8 cellular contexts compared by ENCODE assay signal in genomic region chr17:3635474-3636153, GRCh38. TPM values are rescaled to one million over a fixed set of nuclear protein-coding genes. Genes with fewer than 3 reads are reported as not detected.
A peak's percentile ranks its signal among the peaks of the same experiment; 100 is the strongest.
DNase-seq lines count a peak whose midpoint lies in the region; ATAC-seq and TF ChIP-seq lines count a peak whose summit lies in the region.

No MANE protein-coding gene starts in this region.

- no peaks in the 10 kb centered on the region for H3K9me3 ChIP-seq in A673 (ENCODE audit: low read depth, low read length, poor library complexity, severe bottlenecking)
- no peaks in the 10 kb centered on the region for H3K9me3 ChIP-seq in right atrium auricular region
- H3K9me3 ChIP-seq in skeletal muscle satellite cell (replicated peaks; ENCODE audit: low read length), result no peaks in the 10 kb centered on the region

- no peaks in the 10 kb centered on the region for H3K27me3 ChIP-seq in A673 (replicated peaks; ENCODE audit: insufficient read depth, low read depth, low read length, poor library complexity)
- H3K27me3 ChIP-seq in right atrium auricular region, result no peaks in the 10 kb centered on the region
- H3K27me3 ChIP-seq in skeletal muscle satellite cell (ENCODE audit: control insufficient read depth, insufficient read depth, low read length), result no peaks in the 10 kb centered on the region

- peaks cover 45% of the 10 kb centered on the region for H3K4me1 Mint-ChIP-seq in activated CD4-positive, alpha-beta memory T cell treated with anti-CD3 and anti-CD28 coated beads, Interleukin-2, amount 10 ng/mL, durations not matched to agents 7 days and 5 days

- H3K27ac ChIP-seq in A673 (ENCODE audit: low read depth, low read length, poor library complexity, severe bottlenecking), result peak overlapping the region; percentile 94
- H3K27ac ChIP-seq in right atrium auricular region, result peak overlapping the region; percentile 94 to 95

- H3K4me1 ChIP-seq in A673 (ENCODE audit: insufficient read depth, low read length, poor library complexity, severe bottlenecking) (no peaks in the 10 kb centered on the region), right atrium auricular region (peaks cover 0 to 46% of the 10 kb centered on the region in 2 donors), skeletal muscle satellite cell (ENCODE audit: control insufficient read depth, insufficient read depth, low read length) (peaks cover 22% of the 10 kb centered on the region)

- no TSS peak for BruUV-seq in A673 (replicated peaks; lab: Mats Ljungman, UMichigan)

- H3K4me3 Mint-ChIP-seq in activated CD4-positive, alpha-beta memory T cell treated with anti-CD3 and anti-CD28 coated beads, Interleukin-2, amount 10 ng/mL, durations not matched to agents 7 days and 5 days, result peak overlapping the region; percentile 96

- H3K27ac Mint-ChIP-seq in activated CD4-positive, alpha-beta memory T cell treated with anti-CD3 and anti-CD28 coated beads, Interleukin-2, amount 10 ng/mL, durations not matched to agents 7 days and 5 days, result no peak overlapping the region

- intact Hi-C loops in A673 (cut with micrococcal nuclease; ENCODE audit: unreplicated experiment), result no loop called here

- no peaks in the 10 kb centered on the region for H3K9me3 Mint-ChIP-seq in activated CD4-positive, alpha-beta memory T cell treated with anti-CD3 and anti-CD28 coated beads, Interleukin-2, amount 10 ng/mL, durations not matched to agents 7 days and 5 days

- TF ChIP-seq CTCF in A673 (conservative IDR thresholded peaks at IDR 0.05; ENCODE audit: low read depth, low read length) (no peak), right atrium auricular region (IDR thresholded peaks at IDR 0.05) (no peak)

- peak overlapping the region; percentile 99 for H3K4me2 ChIP-seq in skeletal muscle satellite cell (ENCODE audit: low read length)

- H3K9ac ChIP-seq in skeletal muscle satellite cell (ENCODE audit: low read depth, low read length), result peak overlapping the region; percentile 95

- DNase-seq in A673 (ENCODE audit: low spot score), result no peak
- no peak for DNase-seq in activated CD4-positive, alpha-beta memory T cell treated with anti-CD3 and anti-CD28 coated beads, Interleukin-2, amount 10 ng/mL, durations not matched to agents 7 days and 5 days
- no peak for DNase-seq in right atrium auricular region (ENCODE audit: low spot score)
- no peak for DNase-seq in LoVo (ENCODE audit: low spot score)

- ATAC-seq in GM21619 (IDR thresholded peaks at IDR 0.05; ENCODE audit: unreplicated experiment) (peak; percentile 25), HG03432 (IDR thresholded peaks at IDR 0.05; ENCODE audit: unreplicated experiment) (no peak), GM21515 (IDR thresholded peaks at IDR 0.05; ENCODE audit: unreplicated experiment) (no peak)

- peaks cover 23% of the 10 kb centered on the region for H3K36me3 Mint-ChIP-seq in activated CD4-positive, alpha-beta memory T cell treated with anti-CD3 and anti-CD28 coated beads, Interleukin-2, amount 10 ng/mL, durations not matched to agents 7 days and 5 days (ENCODE audit: low read depth)

- no peaks in the 10 kb centered on the region for H3K36me3 ChIP-seq in A673 (ENCODE audit: insufficient read depth, low read length, poor library complexity, severe bottlenecking)
- H3K36me3 ChIP-seq in right atrium auricular region, result no peaks in the 10 kb centered on the region
- peaks cover 3% of the 10 kb centered on the region for H3K36me3 ChIP-seq in skeletal muscle satellite cell (ENCODE audit: insufficient read depth, low read length)

- H3K4me3 ChIP-seq in A673 (ENCODE audit: low read depth, low read length, poor library complexity, severe bottlenecking) (peak overlapping the region; percentile 94), right atrium auricular region (peak overlapping the region; percentile 84 to 99), skeletal muscle satellite cell (ENCODE audit: low read length) (peak overlapping the region; percentile 97)

- POLR2A ChIA-PET in A673 (lab: Charles Lee; ENCODE audit: low non-redundant PET), result interaction anchor here (0.6 kb wide), 1 partner anchor 596 kb away, joined by 8 read pairs; no protein-coding TSS in a partner anchor
- POLR2A ChIA-PET in activated CD4-positive, alpha-beta memory T cell treated with anti-CD3 and anti-CD28 coated beads, Interleukin-2, amount 10 ng/mL, durations not matched to agents 7 days and 5 days (lab: Charles Lee), result interaction anchor here (0.7 to 2.3 kb wide), 9 partner anchors 8 to 822 kb away, joined by 3 to 16 read pairs (median 3); partner anchors contain the start of genes ATP2A3, EMC6 and TAX1BP3

- CTCF ChIA-PET in A673 (lab: Charles Lee), result no interaction called here
- CTCF ChIA-PET in activated CD4-positive, alpha-beta memory T cell treated with anti-CD3 and anti-CD28 coated beads, Interleukin-2, amount 10 ng/mL, durations not matched to agents 7 days and 5 days (lab: Charles Lee), result interaction anchor here (0.9 to 4.1 kb wide), 13 partner anchors 9 to 587 kb away, joined by 3 to 25 read pairs (median 8); partner anchors contain the start of genes HASPIN, NCBP3 and P2RX5

- H3K27me3 Mint-ChIP-seq in activated CD4-positive, alpha-beta memory T cell treated with anti-CD3 and anti-CD28 coated beads, Interleukin-2, amount 10 ng/mL, durations not matched to agents 7 days and 5 days, result no peaks in the 10 kb centered on the region

RNA-seq across cellular contexts. Expression of gene SHPK, which starts 0.4 kb away (rescaled TPM):
- total RNA-seq in A673 (2021) (20.0 and 22.2 TPM in 2 replicates), right atrium auricular region (1 to 10 TPM; 3.3 to 4.2 TPM)
- total RNA-seq in activated CD4-positive, alpha-beta memory T cell treated with anti-CD3 and anti-CD28 coated beads, Interleukin-2, amount 10 ng/mL, durations not matched to agents 7 days and 5 days, result 10 to 100 TPM; 10.4 TPM
- total RNA-seq in skeletal muscle satellite cell (2012; rRNA removed), result 9.4 and 14.7 TPM in 2 replicates

RNA-seq across cellular contexts. Expression of gene CTNS, which starts 0.9 kb away (rescaled TPM):
- 12.6 and 14.3 TPM in 2 replicates for total RNA-seq in A673 (2021)
- total RNA-seq in activated CD4-positive, alpha-beta memory T cell treated with anti-CD3 and anti-CD28 coated beads, Interleukin-2, amount 10 ng/mL, durations not matched to agents 7 days and 5 days, result 10 to 100 TPM; 24.5 to 26.5 TPM
- 10 to 100 TPM; 17.6 to 19.1 TPM for total RNA-seq in right atrium auricular region
- total RNA-seq in skeletal muscle satellite cell (2012; rRNA removed), result 14.2 and 18.8 TPM in 2 replicates

RNA-seq across cellular contexts. Expression of gene TRPV1, which starts 26.4 kb away (rescaled TPM):
- total RNA-seq in A673 (2021), result 1.0 and 1.9 TPM in 2 replicates
- total RNA-seq in activated CD4-positive, alpha-beta memory T cell treated with anti-CD3 and anti-CD28 coated beads, Interleukin-2, amount 10 ng/mL, durations not matched to agents 7 days and 5 days, result 1 to 10 TPM; 3.8 to 5.1 TPM
- total RNA-seq in right atrium auricular region, result 1 to 10 TPM; 1.8 to 3.2 TPM
- 0.44 and 0.51 TPM in 2 replicates for total RNA-seq in skeletal muscle satellite cell (2012; rRNA removed)

RNA-seq across cellular contexts. Expression of gene TAX1BP3, which starts 32.8 kb away (rescaled TPM):
- 79.0 and 92.5 TPM in 2 replicates for total RNA-seq in A673 (2021)
- total RNA-seq in activated CD4-positive, alpha-beta memory T cell treated with anti-CD3 and anti-CD28 coated beads, Interleukin-2, amount 10 ng/mL, durations not matched to agents 7 days and 5 days, result 10 to 100 TPM; 23.2 to 25.0 TPM
- 100 to 1,000 TPM; 212 to 227 TPM for total RNA-seq in right atrium auricular region
- total RNA-seq in skeletal muscle satellite cell (2012; rRNA removed), result 168 and 225 TPM in 2 replicates

RNA-seq across cellular contexts. Expression of gene EMC6, which starts 33.0 kb away (rescaled TPM):
- 68.7 and 70.9 TPM in 2 replicates for total RNA-seq in A673 (2021)
- 10 to 100 TPM; 40.4 to 41.6 TPM for total RNA-seq in activated CD4-positive, alpha-beta memory T cell treated with anti-CD3 and anti-CD28 coated beads, Interleukin-2, amount 10 ng/mL, durations not matched to agents 7 days and 5 days
- total RNA-seq in right atrium auricular region, result 10 to 100 TPM; 19.1 to 22.2 TPM
- total RNA-seq in skeletal muscle satellite cell (2012; rRNA removed), result 19.8 and 25.8 TPM in 2 replicates
